36 cellular contexts compared by ENCODE assay signal in the genomic region with DNA sequence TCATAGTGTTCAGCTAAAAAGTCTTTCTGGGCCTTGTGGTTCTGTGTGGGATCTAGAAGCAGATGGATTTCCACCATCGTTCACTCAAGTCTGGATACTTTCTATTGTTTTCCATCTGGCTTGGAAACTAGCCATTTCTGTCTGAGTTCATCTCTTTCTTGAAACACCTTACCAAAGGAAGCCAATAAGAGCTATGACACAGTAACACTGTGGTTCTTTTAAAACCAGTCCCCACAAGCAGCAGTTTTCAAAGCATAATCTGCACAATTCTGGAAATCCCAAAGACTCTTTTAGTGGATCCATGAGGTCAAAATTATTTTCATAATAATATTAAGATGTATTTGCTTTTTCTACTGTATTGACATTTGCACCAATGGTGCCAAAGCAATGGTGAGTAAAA.
"Had no signal": no experiment of that assay in that cellular context is flagged by ENCODE, and none has a peak within 500 bp of the region (broad histone marks: within the 10 kb centered on the region; RNA-seq: fewer than 3 reads in every experiment).

No MANE protein-coding gene starts in this region.

- ATAC-seq: activated CD8-positive, alpha-beta T cell treated with anti-CD3 and anti-CD28 coated beads for 36 hours; activated naive CD4-positive, alpha-beta T cell treated with anti-CD3 and anti-CD28 coated beads, Interleukin-2, amount 50 U/mL, for 72 hours; activated T-cell treated with anti-CD3 and anti-CD28 coated beads, Interleukin-2, amount 50 U/mL, for 4 hours; activated T-cell treated with anti-CD3 and anti-CD28 coated beads, Interleukin-2, amount 50 U/mL, for 72 hours; activated T-helper 17 cell treated with anti-CD3 and anti-CD28 coated beads, Interleukin-2, amount 50 U/mL, for 72 hours had no signal

- H3K4me1 Mint-ChIP-seq: activated B cell treated with CpG ODN at 0.5 μM for 24 hours; activated CD4-positive, alpha-beta T cell treated with anti-CD3 and anti-CD28 coated beads, Interleukin-2, amount 10 ng/mL, durations not matched to agents 24 days and 14 days; activated naive CD4-positive, alpha-beta T cell treated with anti-CD3 and anti-CD28 coated beads, Interleukin-2, amount 10 ng/mL, durations not matched to agents 7 days and 5 days; activated naive CD8-positive, alpha-beta T cell treated with anti-CD3 and anti-CD28 coated beads for 36 hours; activated T-helper 17 cell treated with anti-CD3 and anti-CD28 coated beads, Interleukin-2, amount 50 U/mL, for 72 hours; central memory CD8-positive, alpha-beta T cell had no signal

- H3K9me3 ChIP-seq: adrenal gland had no signal

- H3K27ac Mint-ChIP-seq: activated B cell treated with CpG ODN at 0.5 μM for 24 hours; activated CD4-positive, alpha-beta memory T cell treated with anti-CD3 and anti-CD28 coated beads for 36 hours; activated CD4-positive, alpha-beta T cell treated with anti-CD3 and anti-CD28 coated beads, Interleukin-2, amount 10 ng/mL, durations not matched to agents 24 days and 14 days; activated CD8-positive, alpha-beta T cell treated with anti-CD3 and anti-CD28 coated beads for 36 hours; activated naive CD4-positive, alpha-beta T cell treated with anti-CD3 and anti-CD28 coated beads, Interleukin-2, amount 10 ng/mL, durations not matched to agents 7 days and 5 days; activated naive CD4-positive, alpha-beta T cell treated with anti-CD3 and anti-CD28 coated beads, Interleukin-2, amount 50 U/mL, for 72 hours; activated naive CD8-positive, alpha-beta T cell treated with anti-CD3 and anti-CD28 coated beads for 36 hours; activated T-cell treated with anti-CD3 and anti-CD28 coated beads, Interleukin-2, amount 50 U/mL, for 72 hours; activated T-helper 1 cell treated with anti-CD3 and anti-CD28 coated beads, Interleukin-12 subunit alpha, Interleukin-12 subunit beta, Interleukin-2, Interleukin-4 antibody, amounts not matched to agents 30 ng/mL and 10 ng/mL and 1 ng/mL, durations not matched to agents 14 hours and 24 hours and 36 hours; activated T-helper 17 cell treated with anti-CD3 and anti-CD28 coated beads, Interleukin-2, amount 50 U/mL, for 72 hours; brain; T-helper 1 cell treated with Interleukin-12 subunit alpha and Interleukin-12 subunit beta and Interleukin-4 antibody, amounts not matched to agents 30 μg/mL and 1 μg/mL, for 36 hours; T-helper 2 cell treated with Interferon-gamma antibody and Interleukin-4, amounts not matched to agents 5 μg/mL and 100 μg/mL, for 36 hours had no signal

- H3K4me1 ChIP-seq: adrenal gland had no signal

- H3K27me3 Mint-ChIP-seq: activated B cell treated with CpG ODN at 0.5 μM for 24 hours; activated CD4-positive, alpha-beta memory T cell treated with anti-CD3 and anti-CD28 coated beads for 36 hours; activated CD8-positive, alpha-beta T cell treated with anti-CD3 and anti-CD28 coated beads for 36 hours; activated naive CD8-positive, alpha-beta T cell treated with anti-CD3 and anti-CD28 coated beads for 36 hours; brain; central memory CD8-positive, alpha-beta T cell had no signal

- H3K4me3 Mint-ChIP-seq: activated B cell treated with CpG ODN at 0.5 μM for 24 hours; activated CD4-positive, alpha-beta memory T cell treated with anti-CD3 and anti-CD28 coated beads for 36 hours; activated CD4-positive, alpha-beta T cell treated with anti-CD3 and anti-CD28 coated beads, Interleukin-2, amount 10 ng/mL, durations not matched to agents 24 days and 14 days; activated CD8-positive, alpha-beta T cell treated with anti-CD3 and anti-CD28 coated beads for 36 hours; activated naive CD4-positive, alpha-beta T cell treated with anti-CD3 and anti-CD28 coated beads, Interleukin-2, amount 10 ng/mL, durations not matched to agents 7 days and 5 days; activated naive CD8-positive, alpha-beta T cell treated with anti-CD3 and anti-CD28 coated beads for 36 hours; activated T-cell treated with anti-CD3 and anti-CD28 coated beads, Interleukin-2, amount 50 U/mL, for 4 hours; activated T-cell treated with anti-CD3 and anti-CD28 coated beads, Interleukin-2, amount 50 U/mL, for 72 hours; activated T-helper 1 cell treated with anti-CD3 and anti-CD28 coated beads, Interleukin-12 subunit alpha, Interleukin-12 subunit beta, Interleukin-2, Interleukin-4 antibody, amounts not matched to agents 30 ng/mL and 10 ng/mL and 1 ng/mL, durations not matched to agents 14 hours and 24 hours and 36 hours; activated T-helper 17 cell treated with anti-CD3 and anti-CD28 coated beads, Interleukin-2, amount 50 U/mL, for 72 hours; brain; central memory CD8-positive, alpha-beta T cell; T-helper 1 cell treated with Interleukin-12 subunit alpha and Interleukin-12 subunit beta and Interleukin-4 antibody, amounts not matched to agents 30 μg/mL and 1 μg/mL, for 36 hours; T-helper 2 cell treated with Interferon-gamma antibody and Interleukin-4, amounts not matched to agents 5 μg/mL and 100 μg/mL, for 36 hours had no signal

- DNase-seq: activated B cell treated with CpG ODN at 0.5 μM for 24 hours; activated CD4-positive, alpha-beta memory T cell treated with anti-CD3 and anti-CD28 coated beads for 36 hours; activated CD4-positive, alpha-beta T cell treated with anti-CD3 and anti-CD28 coated beads for 4 hours; activated CD4-positive, alpha-beta T cell treated with anti-CD3 and anti-CD28 coated beads, Interleukin-2, amount 10 ng/mL, durations not matched to agents 24 days and 14 days; activated CD4-positive, alpha-beta T cell treated with anti-CD3 and anti-CD28 coated beads, Interleukin-2, amount 50 U/mL, for 1 hour; activated CD4-positive, alpha-beta T cell treated with anti-CD3 and anti-CD28 coated beads, Interleukin-2, amount 50 U/mL, for 4 hours; activated CD4-positive, CD25-positive, alpha-beta regulatory T cell treated with anti-CD3 and anti-CD28 coated beads, Interleukin-2, amount 50 U/mL, for 72 hours; activated CD8-positive, alpha-beta memory T cell treated with anti-CD3 and anti-CD28 coated beads, Interleukin-2, amount 50 U/mL, for 4 hours; activated CD8-positive, alpha-beta T cell treated with anti-CD3 and anti-CD28 coated beads for 36 hours; activated effector memory CD4-positive, alpha-beta T cell treated with anti-CD3 and anti-CD28 coated beads, Interleukin-2, amount 50 U/mL, for 16 hours; activated gamma-delta T cell treated with Interleukin-2 at 50 U/mL for 16 hours; activated naive CD4-positive, alpha-beta T cell; activated naive CD4-positive, alpha-beta T cell treated with anti-CD3 and anti-CD28 coated beads, Interleukin-2, amount 10 ng/mL, durations not matched to agents 7 days and 5 days; activated naive CD8-positive, alpha-beta T cell treated with anti-CD3 and anti-CD28 coated beads for 36 hours; activated T-cell treated with anti-CD3 and anti-CD28 coated beads for 4 hours; activated T-cell treated with anti-CD3 and anti-CD28 coated beads, Interleukin-2, amount 50 U/mL, for 1 hour; activated T-cell treated with anti-CD3 and anti-CD28 coated beads, Interleukin-2, amount 50 U/mL, for 4 hours; activated T-cell treated with anti-CD3 and anti-CD28 coated beads, Interleukin-2, amount 50 U/mL, for 72 hours; adrenal gland; amniotic stem cell; aorta; caudate nucleus; cerebellar nuclear complex; SW 1271; T-helper 1 cell; T-helper 2 cell; T-helper 9 cell had no signal

- H3K9me3 Mint-ChIP-seq: activated CD4-positive, alpha-beta memory T cell treated with anti-CD3 and anti-CD28 coated beads for 36 hours; activated T-cell treated with anti-CD3 and anti-CD28 coated beads, Interleukin-2, amount 50 U/mL, for 4 hours; T-helper 1 cell treated with Interleukin-12 subunit alpha and Interleukin-12 subunit beta and Interleukin-4 antibody, amounts not matched to agents 30 μg/mL and 1 μg/mL, for 36 hours; T-helper 2 cell treated with Interferon-gamma antibody and Interleukin-4, amounts not matched to agents 5 μg/mL and 100 μg/mL, for 36 hours had no signal

- H3K27ac ChIP-seq: adrenal gland, cardiac muscle cell, VCaP had no signal

- H3K36me3 Mint-ChIP-seq: activated CD4-positive, alpha-beta memory T cell treated with anti-CD3 and anti-CD28 coated beads for 36 hours; activated naive CD4-positive, alpha-beta T cell treated with anti-CD3 and anti-CD28 coated beads, Interleukin-2, amount 10 ng/mL, durations not matched to agents 7 days and 5 days; activated naive CD4-positive, alpha-beta T cell treated with anti-CD3 and anti-CD28 coated beads, Interleukin-2, amount 50 U/mL, for 72 hours; brain had no signal

- H3K36me3 ChIP-seq: adrenal gland, cardiac muscle cell had no signal

- H3K27me3 ChIP-seq: adrenal gland had no signal

- H3K4me3 ChIP-seq: adrenal gland, cardiac muscle cell had no signal
